In the genomic region with DNA sequence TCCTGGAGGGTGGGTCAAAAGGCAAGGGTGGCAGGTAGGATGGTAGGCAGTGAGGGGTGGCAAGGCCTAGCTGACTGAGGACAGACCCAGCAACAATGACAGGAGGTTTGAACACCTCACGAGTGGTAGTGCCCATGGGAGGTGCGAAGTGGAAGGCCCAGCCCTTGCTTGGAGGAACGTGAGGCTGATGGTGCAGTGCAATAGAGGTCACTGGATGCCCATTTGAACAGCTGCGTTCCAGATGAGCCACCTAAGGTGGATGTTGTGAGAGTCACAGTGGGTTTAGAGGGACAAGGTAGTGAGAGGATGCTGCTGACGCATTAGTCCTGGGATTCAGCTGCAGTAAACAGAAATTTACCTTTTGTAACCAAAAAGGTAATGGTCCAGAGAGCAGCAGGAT, we compare ENCODE assay signal across 35 cellular contexts. TPM values are rescaled to one million over a fixed set of nuclear protein-coding genes. Genes with fewer than 3 reads are reported as not detected.
"Had no signal": no experiment of that assay in that cellular context is flagged by ENCODE, and none has a peak within 500 bp of the region (broad histone marks: within the 10 kb centered on the region; RNA-seq: fewer than 3 reads in every experiment).

No MANE protein-coding gene starts in this region.

- H3K4me3 ChIP-seq: adrenal gland, body of pancreas, cardiac muscle cell, colonic mucosa, dorsolateral prefrontal cortex, esophagus muscularis mucosa, gastroesophageal sphincter, heart right ventricle had no signal

- H3K4me3 Mint-ChIP-seq: activated CD4-positive, alpha-beta memory T cell treated with anti-CD3 and anti-CD28 coated beads for 36 hours; activated CD4-positive, alpha-beta T cell treated with anti-CD3 and anti-CD28 coated beads for 36 hours; activated CD4-positive, alpha-beta T cell treated with anti-CD3 and anti-CD28 coated beads, Interleukin-2, amount 10 ng/mL, durations not matched to agents 24 days and 14 days; activated CD8-positive, alpha-beta T cell treated with anti-CD3 and anti-CD28 coated beads, Interleukin-2, amount 10 ng/mL, durations not matched to agents 7 days and 5 days; activated naive CD4-positive, alpha-beta T cell treated with anti-CD3 and anti-CD28 coated beads for 36 hours; activated naive CD4-positive, alpha-beta T cell treated with anti-CD3 and anti-CD28 coated beads, Interleukin-2, amount 50 U/mL, for 24 hours; activated naive CD8-positive, alpha-beta T cell treated with anti-CD3 and anti-CD28 coated beads for 36 hours; activated naive CD8-positive, alpha-beta T cell treated with anti-CD3 and anti-CD28 coated beads, Interleukin-2, amount 50 U/mL, for 24 hours; activated T-cell treated with anti-CD3 and anti-CD28 coated beads, Interleukin-2, amount 50 U/mL, for 24 hours; activated T-cell treated with anti-CD3 and anti-CD28 coated beads, Interleukin-2, amount 50 U/mL, for 72 hours; dendritic cell treated with granulocyte-macrophage colony-stimulating factor and Interleukin-4, amounts not matched to agents 40 ng/mL and 50 ng/mL, for 4 days; T-helper 17 cell; T-helper 2 cell treated with Interferon-gamma antibody and Interleukin-4, amounts not matched to agents 5 μg/mL and 100 μg/mL, for 36 hours had no signal

- H3K27me3 ChIP-seq: adrenal gland, body of pancreas, cardiac muscle cell, colonic mucosa, dorsolateral prefrontal cortex, esophagus muscularis mucosa, gastroesophageal sphincter, heart right ventricle had no signal

- H3K9me3 ChIP-seq: adrenal gland, body of pancreas, colonic mucosa, esophagus muscularis mucosa, gastroesophageal sphincter, heart right ventricle had no signal

- H3K4me1 ChIP-seq: adrenal gland, body of pancreas, colonic mucosa, esophagus muscularis mucosa, gastroesophageal sphincter had no signal

- H3K4me1 Mint-ChIP-seq: activated CD4-positive, alpha-beta T cell treated with anti-CD3 and anti-CD28 coated beads for 36 hours; activated naive CD4-positive, alpha-beta T cell treated with anti-CD3 and anti-CD28 coated beads, Interleukin-2, amount 50 U/mL, for 24 hours had no signal

- ATAC-seq: activated CD4-positive, alpha-beta T cell treated with anti-CD3 and anti-CD28 coated beads for 36 hours; activated CD8-positive, alpha-beta T cell treated with anti-CD3 and anti-CD28 coated beads, Interleukin-2, amount 10 ng/mL, durations not matched to agents 7 days and 5 days; activated naive CD8-positive, alpha-beta T cell treated with anti-CD3 and anti-CD28 coated beads, Interleukin-2, amount 50 U/mL, for 24 hours; activated T-cell treated with anti-CD3 and anti-CD28 coated beads, Interleukin-2, amount 50 U/mL, for 72 hours; body of pancreas; gastroesophageal sphincter; heart right ventricle; T-helper 17 cell had no signal

- H3K27me3 Mint-ChIP-seq: activated CD4-positive, alpha-beta memory T cell treated with anti-CD3 and anti-CD28 coated beads for 36 hours; activated CD4-positive, alpha-beta T cell treated with anti-CD3 and anti-CD28 coated beads for 36 hours; activated CD4-positive, alpha-beta T cell treated with anti-CD3 and anti-CD28 coated beads, Interleukin-2, amount 10 ng/mL, durations not matched to agents 24 days and 14 days; activated naive CD4-positive, alpha-beta T cell treated with anti-CD3 and anti-CD28 coated beads, Interleukin-2, amount 50 U/mL, for 24 hours; activated naive CD8-positive, alpha-beta T cell treated with anti-CD3 and anti-CD28 coated beads for 36 hours; activated naive CD8-positive, alpha-beta T cell treated with anti-CD3 and anti-CD28 coated beads, Interleukin-2, amount 50 U/mL, for 24 hours; activated T-cell treated with anti-CD3 and anti-CD28 coated beads, Interleukin-2, amount 50 U/mL, for 24 hours; dendritic cell treated with granulocyte-macrophage colony-stimulating factor and Interleukin-4, amounts not matched to agents 40 ng/mL and 50 ng/mL, for 4 days; T-helper 17 cell had no signal

- H3K27ac ChIP-seq: adrenal gland, body of pancreas, cardiac muscle cell, colonic mucosa, dorsolateral prefrontal cortex, esophagus muscularis mucosa, gastroesophageal sphincter, heart right ventricle, WERI-Rb-1 had no signal

- H3K27ac Mint-ChIP-seq: activated CD4-positive, alpha-beta memory T cell treated with anti-CD3 and anti-CD28 coated beads for 36 hours; activated CD4-positive, alpha-beta T cell treated with anti-CD3 and anti-CD28 coated beads for 36 hours; activated CD4-positive, alpha-beta T cell treated with anti-CD3 and anti-CD28 coated beads, Interleukin-2, amount 10 ng/mL, durations not matched to agents 24 days and 14 days; activated CD8-positive, alpha-beta T cell treated with anti-CD3 and anti-CD28 coated beads, Interleukin-2, amount 10 ng/mL, durations not matched to agents 7 days and 5 days; activated naive CD4-positive, alpha-beta T cell treated with anti-CD3 and anti-CD28 coated beads for 36 hours; activated naive CD4-positive, alpha-beta T cell treated with anti-CD3 and anti-CD28 coated beads, Interleukin-2, amount 50 U/mL, for 24 hours; activated naive CD8-positive, alpha-beta T cell treated with anti-CD3 and anti-CD28 coated beads for 36 hours; activated naive CD8-positive, alpha-beta T cell treated with anti-CD3 and anti-CD28 coated beads, Interleukin-2, amount 50 U/mL, for 24 hours; activated T-cell treated with anti-CD3 and anti-CD28 coated beads, Interleukin-2, amount 50 U/mL, for 24 hours; activated T-cell treated with anti-CD3 and anti-CD28 coated beads, Interleukin-2, amount 50 U/mL, for 72 hours; dendritic cell treated with granulocyte-macrophage colony-stimulating factor and Interleukin-4, amounts not matched to agents 40 ng/mL and 50 ng/mL, for 4 days; T-helper 17 cell; T-helper 2 cell treated with Interferon-gamma antibody and Interleukin-4, amounts not matched to agents 5 μg/mL and 100 μg/mL, for 36 hours had no signal

- H3K9me3 Mint-ChIP-seq: activated CD4-positive, alpha-beta memory T cell treated with anti-CD3 and anti-CD28 coated beads for 36 hours; activated CD4-positive, alpha-beta T cell treated with anti-CD3 and anti-CD28 coated beads, Interleukin-2, amount 10 ng/mL, durations not matched to agents 24 days and 14 days; activated naive CD4-positive, alpha-beta T cell treated with anti-CD3 and anti-CD28 coated beads for 36 hours; activated naive CD4-positive, alpha-beta T cell treated with anti-CD3 and anti-CD28 coated beads, Interleukin-2, amount 50 U/mL, for 24 hours; activated naive CD8-positive, alpha-beta T cell treated with anti-CD3 and anti-CD28 coated beads for 36 hours; activated naive CD8-positive, alpha-beta T cell treated with anti-CD3 and anti-CD28 coated beads, Interleukin-2, amount 50 U/mL, for 24 hours; activated T-cell treated with anti-CD3 and anti-CD28 coated beads, Interleukin-2, amount 50 U/mL, for 24 hours; activated T-cell treated with anti-CD3 and anti-CD28 coated beads, Interleukin-2, amount 50 U/mL, for 72 hours; dendritic cell treated with granulocyte-macrophage colony-stimulating factor and Interleukin-4, amounts not matched to agents 40 ng/mL and 50 ng/mL, for 4 days; T-helper 2 cell treated with Interferon-gamma antibody and Interleukin-4, amounts not matched to agents 5 μg/mL and 100 μg/mL, for 36 hours had no signal

- DNase-seq: activated CD4-positive, alpha-beta memory T cell treated with anti-CD3 and anti-CD28 coated beads for 36 hours; activated CD4-positive, alpha-beta T cell treated with anti-CD3 and anti-CD28 coated beads for 36 hours; activated CD4-positive, alpha-beta T cell treated with anti-CD3 and anti-CD28 coated beads, Interleukin-2, amount 10 ng/mL, durations not matched to agents 24 days and 14 days; activated CD4-positive, CD25-positive, alpha-beta regulatory T cell; activated CD4-positive, CD25-positive, alpha-beta regulatory T cell treated with anti-CD3 and anti-CD28 coated beads, Interleukin-2, amount 50 U/mL, for 72 hours; activated CD8-positive, alpha-beta T cell treated with anti-CD3 and anti-CD28 coated beads, Interleukin-2, amount 10 ng/mL, durations not matched to agents 7 days and 5 days; activated naive CD4-positive, alpha-beta T cell treated with anti-CD3 and anti-CD28 coated beads for 36 hours; activated naive CD8-positive, alpha-beta T cell treated with anti-CD3 and anti-CD28 coated beads for 36 hours; activated naive CD8-positive, alpha-beta T cell treated with anti-CD3 and anti-CD28 coated beads, Interleukin-2, amount 50 U/mL, for 24 hours; activated T-cell treated with anti-CD3 and anti-CD28 coated beads for 4 hours; activated T-cell treated with anti-CD3 and anti-CD28 coated beads, Interleukin-2, amount 50 U/mL, for 24 hours; activated T-cell treated with anti-CD3 and anti-CD28 coated beads, Interleukin-2, amount 50 U/mL, for 72 hours; amygdala; aorta; body of pancreas; central memory CD4-positive, alpha-beta T cell; cerebellar nuclear complex; colonic mucosa; dorsolateral prefrontal cortex; effector memory CD4-positive, alpha-beta T cell; erythroblast; foreskin melanocyte; heart right ventricle; T-helper 1 cell; T-helper 17 cell; T1000; WERI-Rb-1 had no signal

RNA-seq across cellular contexts. Expression of gene TMEM74B, which starts 15.6 kb away (rescaled TPM):
- total RNA-seq: body of pancreas had no signal

RNA-seq across cellular contexts. Expression of gene C20orf202, which starts 34.0 kb away (rescaled TPM):
- total RNA-seq: activated CD4-positive, alpha-beta memory T cell treated with anti-CD3 and anti-CD28 coated beads for 36 hours; activated CD4-positive, alpha-beta T cell treated with anti-CD3 and anti-CD28 coated beads for 36 hours; activated CD4-positive, alpha-beta T cell treated with anti-CD3 and anti-CD28 coated beads, Interleukin-2, amount 10 ng/mL, durations not matched to agents 24 days and 14 days; activated CD8-positive, alpha-beta T cell treated with anti-CD3 and anti-CD28 coated beads, Interleukin-2, amount 10 ng/mL, durations not matched to agents 7 days and 5 days; activated naive CD4-positive, alpha-beta T cell treated with anti-CD3 and anti-CD28 coated beads for 36 hours; activated naive CD8-positive, alpha-beta T cell treated with anti-CD3 and anti-CD28 coated beads for 36 hours; body of pancreas; glomerular endothelial cell had no signal

RNA-seq across cellular contexts. Expression of gene RAD21L1, which starts 56.6 kb away (rescaled TPM):
- total RNA-seq: activated CD4-positive, alpha-beta memory T cell treated with anti-CD3 and anti-CD28 coated beads for 36 hours; activated CD4-positive, alpha-beta T cell treated with anti-CD3 and anti-CD28 coated beads, Interleukin-2, amount 10 ng/mL, durations not matched to agents 24 days and 14 days; activated naive CD4-positive, alpha-beta T cell treated with anti-CD3 and anti-CD28 coated beads for 36 hours; activated naive CD8-positive, alpha-beta T cell treated with anti-CD3 and anti-CD28 coated beads for 36 hours; adrenal gland; aorta; body of pancreas; colonic mucosa; esophagus muscularis mucosa; gastroesophageal sphincter; glomerular endothelial cell; heart right ventricle; T-helper 17 cell had no signal
- polyA plus RNA-seq: aorta, heart right ventricle had no signal
